In the genomic region with DNA sequence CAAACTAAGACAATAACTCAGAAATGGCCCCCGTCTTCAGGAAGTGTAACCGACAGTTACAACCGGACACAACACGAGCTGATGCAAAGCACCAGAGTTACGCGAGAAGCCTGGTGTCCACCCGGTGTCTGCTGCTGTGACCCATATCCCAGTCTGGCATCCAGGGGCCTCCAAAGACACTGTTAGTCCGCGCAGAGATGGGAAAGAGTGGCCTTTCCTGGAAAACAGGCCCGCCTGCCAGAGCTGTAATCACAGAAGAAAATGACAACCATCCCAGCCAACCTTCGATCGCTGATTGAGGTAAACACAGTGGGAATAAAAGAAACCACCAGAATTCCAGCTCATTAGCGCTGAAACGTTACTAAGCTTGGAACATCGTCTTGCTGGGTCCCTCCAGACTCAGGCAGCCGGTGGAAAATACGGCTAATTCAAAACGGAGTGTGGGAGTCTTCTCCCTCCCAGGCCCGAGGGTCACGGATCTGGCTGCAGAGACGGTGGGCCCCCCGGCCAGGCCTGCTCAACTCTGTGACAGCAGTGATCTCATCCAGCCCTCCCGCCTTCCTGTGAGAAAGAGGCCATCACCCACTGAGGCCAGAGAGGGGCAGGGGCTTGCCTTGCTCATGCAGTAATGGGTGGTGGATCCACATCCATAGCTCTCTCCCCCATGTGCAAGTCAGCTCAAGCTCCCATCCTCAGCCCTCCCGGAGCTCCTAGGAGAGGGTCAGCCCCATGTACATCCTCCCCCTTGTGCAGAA, we compare ENCODE assay signal across 25 cellular contexts.
DNase-seq lines count a peak whose midpoint lies in the region; ATAC-seq and TF ChIP-seq lines count a peak whose summit lies in the region.
"Had no signal": no experiment of that assay in that cellular context is flagged by ENCODE, and none has a peak within 500 bp of the region (broad histone marks: within the 10 kb centered on the region; RNA-seq: fewer than 3 reads in every experiment).

No MANE protein-coding gene starts in this region.

- no peak overlapping the region for H2BK12ac ChIP-seq in neuronal stem cell (ENCODE audit: low read length)

- H3K4me1 Mint-ChIP-seq in glutamatergic neuron (ENCODE audit: low read depth, unreplicated experiment): no peaks in the 10 kb centered on the region
- peaks cover 2% of the 10 kb centered on the region for H3K4me1 Mint-ChIP-seq in activated CD8-positive, alpha-beta T cell treated with anti-CD3 and anti-CD28 coated beads, Interleukin-2, amount 10 ng/mL, durations not matched to agents 7 days and 5 days (ENCODE audit: low read depth)
- H3K4me1 Mint-ChIP-seq: activated naive CD4-positive, alpha-beta T cell treated with anti-CD3 and anti-CD28 coated beads, Interleukin-2, amount 50 U/mL, for 24 hours; central memory CD8-positive, alpha-beta T cell; stimulated activated naive B cell treated with anti-CD40 and anti-IgM and Interleukin-4, amounts not matched to agents 10 μg/mL and 1 μg/mL and 100 μg/mL, for 72 hours had no signal

- H3K36me3 ChIP-seq in IMR-90 (ENCODE audit: control insufficient read depth, insufficient read depth, low read length) (no peaks in the 10 kb centered on the region), neuronal stem cell (replicated peaks in 1 of 2; ENCODE audit: control insufficient read depth in 2 of 2, insufficient read depth in 2 of 2, low read length in 2 of 2) (no peaks in the 10 kb centered on the region)
- H3K36me3 ChIP-seq: BLaER1 treated with 17β-estradiol and CSF1 and Interleukin-3, amounts not matched to agents 10 nM and 100 nM; heart left ventricle; left lung; uterus had no signal

- H3K14ac ChIP-seq in IMR-90 (replicated peaks; ENCODE audit: low read depth, low read length) (no peak overlapping the region), neuronal stem cell (ENCODE audit: low read length) (no peak overlapping the region)

- H3K23ac ChIP-seq in IMR-90 (ENCODE audit: low read depth, low read length) (no peak overlapping the region), neuronal stem cell (ENCODE audit: low read depth, low read length, poor library complexity) (no peak overlapping the region)

- H3K18ac ChIP-seq in IMR-90 (ENCODE audit: low read depth, low read length): no peak overlapping the region
- peak overlapping the region; percentile 58 for H3K18ac ChIP-seq in neuronal stem cell (ENCODE audit: low read length)

- H2BK120ac ChIP-seq in IMR-90 (ENCODE audit: low read depth, low read length) (no peak overlapping the region), neuronal stem cell (ENCODE audit: low read depth, low read length) (no peak overlapping the region)

- in situ Hi-C loops in IMR-90 (cut with MboI; ENCODE audit: low sequenced_read_pairs): no loop called here

- no peaks in the 10 kb centered on the region for H3K9me1 ChIP-seq in IMR-90 (ENCODE audit: insufficient read depth, low read length)

- H3K9me3 Mint-ChIP-seq in glutamatergic neuron (ENCODE audit: unreplicated experiment): peaks cover 3% of the 10 kb centered on the region
- no peaks in the 10 kb centered on the region for H3K9me3 Mint-ChIP-seq in activated CD8-positive, alpha-beta T cell treated with anti-CD3 and anti-CD28 coated beads, Interleukin-2, amount 10 ng/mL, durations not matched to agents 7 days and 5 days (ENCODE audit: insufficient read depth)
- H3K9me3 Mint-ChIP-seq: activated naive CD4-positive, alpha-beta T cell treated with anti-CD3 and anti-CD28 coated beads, Interleukin-2, amount 50 U/mL, for 24 hours; central memory CD8-positive, alpha-beta T cell had no signal

- H3K9me3 ChIP-seq in IMR-90 (ENCODE audit: control insufficient read depth, insufficient read depth, low read length) (peaks cover 22% of the 10 kb centered on the region), neuronal stem cell (replicated peaks in 1 of 2; ENCODE audit: control insufficient read depth in 2 of 2, insufficient read depth in 1 of 2, low read depth in 1 of 2, low read length in 2 of 2) (peaks cover 12 to 16% of the 10 kb centered on the region in 2 donors)
- H3K9me3 ChIP-seq: mucosa of descending colon, uterus had no signal

- no peak overlapping the region for H3K27ac Mint-ChIP-seq in glutamatergic neuron (ENCODE audit: unreplicated experiment)
- no peak overlapping the region for H3K27ac Mint-ChIP-seq in activated CD8-positive, alpha-beta T cell treated with anti-CD3 and anti-CD28 coated beads, Interleukin-2, amount 10 ng/mL, durations not matched to agents 7 days and 5 days
- H3K27ac Mint-ChIP-seq: activated naive CD4-positive, alpha-beta T cell treated with anti-CD3 and anti-CD28 coated beads, Interleukin-2, amount 50 U/mL, for 24 hours; stimulated activated naive B cell treated with anti-CD40 and anti-IgM and Interleukin-4, amounts not matched to agents 10 μg/mL and 1 μg/mL and 100 μg/mL, for 72 hours; T-helper 2 cell treated with Interferon-gamma antibody and Interleukin-4, amounts not matched to agents 5 μg/mL and 100 μg/mL, for 36 hours had no signal

- CTCF ChIA-PET in IMR-90 (lab: Yijun Ruan, JAX): no interaction called here
- CTCF ChIA-PET in activated CD8-positive, alpha-beta T cell treated with anti-CD3 and anti-CD28 coated beads, Interleukin-2, amount 10 ng/mL, durations not matched to agents 7 days and 5 days (lab: Charles Lee): no interaction called here

- TF ChIP-seq CTCF in IMR-90 (conservative IDR thresholded peaks at IDR 0.05; ENCODE audit: low read depth, low read length) (no peak), glutamatergic neuron (IDR thresholded peaks at IDR 0.05; ENCODE audit: partially characterized antibody, unreplicated experiment) (no peak)

- TF ChIP-seq POLR2A in IMR-90 (IDR thresholded peaks at IDR 0.05; ENCODE audit: low read depth, low read length): no peak

- H2BK20ac ChIP-seq in IMR-90 (ENCODE audit: low read depth, low read length): no peak overlapping the region

- H3K27me3 Mint-ChIP-seq in glutamatergic neuron (ENCODE audit: unreplicated experiment): peaks cover 1% of the 10 kb centered on the region
- no peaks in the 10 kb centered on the region for H3K27me3 Mint-ChIP-seq in activated CD8-positive, alpha-beta T cell treated with anti-CD3 and anti-CD28 coated beads, Interleukin-2, amount 10 ng/mL, durations not matched to agents 7 days and 5 days (ENCODE audit: low read depth)
- H3K27me3 Mint-ChIP-seq: activated naive CD4-positive, alpha-beta T cell treated with anti-CD3 and anti-CD28 coated beads, Interleukin-2, amount 50 U/mL, for 24 hours had no signal

- H3K4me1 ChIP-seq in IMR-90 (ENCODE audit: control insufficient read depth, insufficient read depth, low read length): no peaks in the 10 kb centered on the region
- H3K4me1 ChIP-seq in neuronal stem cell (ENCODE audit: control insufficient read depth in 2 of 2, insufficient read depth in 1 of 2, low read depth in 1 of 2, low read length in 2 of 2): peaks cover 2 to 8% of the 10 kb centered on the region in 2 donors
- H3K4me1 ChIP-seq: heart left ventricle, left lung, uterus had no signal

- H4K5ac ChIP-seq in IMR-90 (ENCODE audit: low read depth, low read length): no peak overlapping the region

- H3K9ac ChIP-seq in IMR-90 (ENCODE audit: low read depth, low read length) (no peak overlapping the region), neuronal stem cell (ENCODE audit: low read depth, low read length, poor library complexity) (no peak overlapping the region)
- H3K9ac ChIP-seq: BLaER1 treated with 17β-estradiol and CSF1 and Interleukin-3, amounts not matched to agents 10 nM and 100 nM had no signal

- H2AFZ ChIP-seq in IMR-90 (replicated peaks; ENCODE audit: low read length, poor library complexity) (peak overlapping the region; percentile 58), neuronal stem cell (ENCODE audit: low read length) (peak overlapping the region; percentile 81)

- no peak overlapping the region for H3K4me3 ChIP-seq in IMR-90 (ENCODE audit: insufficient read depth, low read depth, low read length)
- no peak overlapping the region for H3K4me3 ChIP-seq in neuronal stem cell (ENCODE audit: low read length in 2 of 2)
- H3K4me3 ChIP-seq: BLaER1 treated with 17β-estradiol and CSF1 and Interleukin-3, amounts not matched to agents 10 nM and 100 nM; heart left ventricle; left lung; mucosa of descending colon; uterus had no signal

- ATAC-seq in IMR-90 (ENCODE audit: low read depth): no peak
- no peak for ATAC-seq in activated CD8-positive, alpha-beta T cell treated with anti-CD3 and anti-CD28 coated beads, Interleukin-2, amount 10 ng/mL, durations not matched to agents 7 days and 5 days
- ATAC-seq: HCT116; heart left ventricle; left lung; mucosa of descending colon; stimulated activated naive B cell treated with anti-CD40 and anti-IgM and Interleukin-4, amounts not matched to agents 10 μg/mL and 1 μg/mL and 100 μg/mL, for 72 hours had no signal

- no peak overlapping the region for H2AK9ac ChIP-seq in IMR-90 (replicated peaks; ENCODE audit: low read depth, low read length, poor library complexity)

- H3K27ac ChIP-seq in IMR-90 (ENCODE audit: insufficient read depth, low read length) (no peak overlapping the region), neuronal stem cell (replicated peaks; ENCODE audit: low read length) (no peak overlapping the region)
- H3K27ac ChIP-seq: BLaER1 treated with 17β-estradiol and CSF1 and Interleukin-3, amounts not matched to agents 10 nM and 100 nM; heart left ventricle; left lung; uterus had no signal

- H3K79me1 ChIP-seq in IMR-90 (ENCODE audit: low read depth in 1 of 2, low read length in 2 of 2) (no peaks in the 10 kb centered on the region), neuronal stem cell (ENCODE audit: low read depth, low read length) (no peaks in the 10 kb centered on the region)

- no peak overlapping the region for H2BK5ac ChIP-seq in IMR-90 (ENCODE audit: low read depth, low read length, poor library complexity, severe bottlenecking)
- peak overlapping the region; percentile 55 for H2BK5ac ChIP-seq in neuronal stem cell (ENCODE audit: low read length)

- H4K8ac ChIP-seq in IMR-90 (ENCODE audit: low read depth in 2 of 2, low read length in 2 of 2) (no peak overlapping the region), neuronal stem cell (ENCODE audit: low read depth, low read length) (no peak overlapping the region)

- TF ChIP-seq RAD21 in IMR-90 (IDR thresholded peaks at IDR 0.05; ENCODE audit: low read length): no peak

- DNase-seq in AG20443 (ENCODE audit: low spot score): peak; percentile 5
- no peak for DNase-seq in IMR-90
- DNase-seq in islet precursor cell: peak; percentile 56
- DNase-seq in neuronal stem cell (ENCODE audit: low spot score): no peak
- DNase-seq in glutamatergic neuron: no peak
- DNase-seq in activated CD8-positive, alpha-beta T cell treated with anti-CD3 and anti-CD28 coated beads, Interleukin-2, amount 10 ng/mL, durations not matched to agents 7 days and 5 days: no peak
- DNase-seq in cortex of kidney (lab: John Stamatoyannopoulos, UW): no peak
- no peak for DNase-seq in dermis blood vessel endothelial cell
- DNase-seq: ACHN; activated CD4-positive, alpha-beta T cell treated with anti-CD3 and anti-CD28 coated beads for 48 hours; anterior cingulate cortex; heart left ventricle; mucosa of descending colon; NCI-H1105 treated with DMSO at 0.1 percent for 48 hours; NCI-H2029; NCI-H526 treated with DMSO at 0.1 percent for 48 hours; stimulated activated CD4-positive, alpha-beta T cell treated with anti-CD3 and anti-CD28 coated beads, Interleukin-4, amount 100 ng/mL, for 1 hour; stimulated activated naive B cell treated with anti-CD40 and anti-IgM and Interleukin-4, amounts not matched to agents 10 μg/mL and 1 μg/mL and 100 μg/mL, for 72 hours had no signal

- 64% methylated on average over 12 of the region's 24 CpGs; no CpG with 5 or more reads in 1 of the 2 experiments for WGBS in IMR-90 (ENCODE audit: extremely low coverage in 2 of 2, insufficient read length in 1 of 2), 2 experiments
- no CpG with 5 or more reads among the region's 24 CpGs for WGBS in neuronal stem cell (ENCODE audit: extremely low coverage in 2 of 2, insufficient read length in 2 of 2, insufficient replicate concordance in 1 of 2), 2 donors

- no peak overlapping the region for H3K56ac ChIP-seq in IMR-90 (ENCODE audit: extremely low read depth, insufficient read depth, low read length)

- H4K91ac ChIP-seq in IMR-90 (ENCODE audit: insufficient read depth, low read depth, low read length): no peak overlapping the region
- no peak overlapping the region for H4K91ac ChIP-seq in neuronal stem cell (ENCODE audit: low read depth, low read length, poor library complexity)

- no peak overlapping the region for H3K4ac ChIP-seq in IMR-90 (ENCODE audit: low read depth, low read length)
- no peak overlapping the region for H3K4ac ChIP-seq in neuronal stem cell (ENCODE audit: low read length)

- POLR2A ChIA-PET in IMR-90 (lab: Charles Lee; ENCODE audit: unreplicated experiment): no interaction called here
- POLR2A ChIA-PET in activated CD8-positive, alpha-beta T cell treated with anti-CD3 and anti-CD28 coated beads, Interleukin-2, amount 10 ng/mL, durations not matched to agents 7 days and 5 days (lab: Charles Lee): interaction anchor here (0.6 kb wide), 1 partner anchor 477 kb away, joined by 3 read pairs; no protein-coding TSS in a partner anchor

- no peak overlapping the region for H2BK15ac ChIP-seq in IMR-90 (ENCODE audit: low read depth, low read length)
- H2BK15ac ChIP-seq in neuronal stem cell (ENCODE audit: low read length): no peak overlapping the region

- no TSS peak for BruUV-seq in IMR-90 (replicated peaks; lab: Mats Ljungman, UMichigan)

- H2AK5ac ChIP-seq in IMR-90 (ENCODE audit: low read depth, low read length): no peak overlapping the region
- no peak overlapping the region for H2AK5ac ChIP-seq in neuronal stem cell (ENCODE audit: low read depth, low read length)

- peaks cover 5% of the 10 kb centered on the region for H3K36me3 Mint-ChIP-seq in glutamatergic neuron (ENCODE audit: unreplicated experiment)
- no peaks in the 10 kb centered on the region for H3K36me3 Mint-ChIP-seq in activated CD8-positive, alpha-beta T cell treated with anti-CD3 and anti-CD28 coated beads, Interleukin-2, amount 10 ng/mL, durations not matched to agents 7 days and 5 days (ENCODE audit: low read depth)
- H3K36me3 Mint-ChIP-seq: activated naive CD4-positive, alpha-beta T cell treated with anti-CD3 and anti-CD28 coated beads, Interleukin-2, amount 50 U/mL, for 24 hours; stimulated activated naive B cell treated with anti-CD40 and anti-IgM and Interleukin-4, amounts not matched to agents 10 μg/mL and 1 μg/mL and 100 μg/mL, for 72 hours had no signal

- H3K4me2 ChIP-seq in IMR-90 (ENCODE audit: low read depth, low read length) (no peak overlapping the region), neuronal stem cell (ENCODE audit: insufficient read depth, low read length, poor library complexity, severe bottlenecking) (no peak overlapping the region)
- H3K4me2 ChIP-seq: BLaER1 treated with 17β-estradiol and CSF1 and Interleukin-3, amounts not matched to agents 10 nM and 100 nM had no signal

- dilution Hi-C loops in IMR-90 (cut with HindIII; ENCODE audit: low sequenced_read_pairs, unreplicated experiment): no loop called here

- H4K20me1 ChIP-seq in IMR-90 (ENCODE audit: insufficient read depth, low read length): no peaks in the 10 kb centered on the region
- H4K20me1 ChIP-seq: BLaER1 treated with 17β-estradiol and CSF1 and Interleukin-3, amounts not matched to agents 10 nM and 100 nM had no signal

- no peak overlapping the region for H3K4me3 Mint-ChIP-seq in glutamatergic neuron (ENCODE audit: unreplicated experiment)
- no peak overlapping the region for H3K4me3 Mint-ChIP-seq in activated CD8-positive, alpha-beta T cell treated with anti-CD3 and anti-CD28 coated beads, Interleukin-2, amount 10 ng/mL, durations not matched to agents 7 days and 5 days
- H3K4me3 Mint-ChIP-seq: activated naive CD4-positive, alpha-beta T cell treated with anti-CD3 and anti-CD28 coated beads, Interleukin-2, amount 50 U/mL, for 24 hours; central memory CD8-positive, alpha-beta T cell; stimulated activated naive B cell treated with anti-CD40 and anti-IgM and Interleukin-4, amounts not matched to agents 10 μg/mL and 1 μg/mL and 100 μg/mL, for 72 hours; T-helper 2 cell treated with Interferon-gamma antibody and Interleukin-4, amounts not matched to agents 5 μg/mL and 100 μg/mL, for 36 hours had no signal

- intact Hi-C loops in IMR-90 (cut with micrococcal nuclease): no loop called here

- H3K27me3 ChIP-seq in IMR-90 (ENCODE audit: control insufficient read depth, insufficient read depth, low read length): no peaks in the 10 kb centered on the region; the same call in 1 of the 2 replicates
- no peaks in the 10 kb centered on the region for H3K27me3 ChIP-seq in neuronal stem cell (ENCODE audit: control insufficient read depth in 3 of 3, insufficient read depth in 3 of 3, low read depth in 1 of 3, low read length in 3 of 3)
- H3K27me3 ChIP-seq: BLaER1 treated with 17β-estradiol and CSF1 and Interleukin-3, amounts not matched to agents 10 nM and 100 nM; left lung; uterus had no signal

Comparison
In these comparisons a context has a peak if more than half of its experiments do, and no peak if none do; other contexts are left out.
1. DNase-seq: peak in AG20443 (single experiment) and islet precursor cell (single experiment); none in IMR-90 (single experiment), neuronal stem cell (single experiment), glutamatergic neuron (single experiment), activated CD8-positive, alpha-beta T cell treated with anti-CD3 and anti-CD28 coated beads, Interleukin-2, amount 10 ng/mL, durations not matched to agents 7 days and 5 days (single experiment), cortex of kidney (single experiment) and dermis blood vessel endothelial cell (single experiment).